21 cellular contexts compared by ENCODE assay signal in genomic region chr3:150107429-150108175, GRCh38.
A peak's percentile ranks its signal among the peaks of the same experiment; 100 is the strongest.
DNase-seq lines count a peak whose midpoint lies in the region; ATAC-seq and TF ChIP-seq lines count a peak whose summit lies in the region.
"Had no signal": no experiment of that assay in that cellular context is flagged by ENCODE, and none has a peak within 500 bp of the region (broad histone marks: within the 10 kb centered on the region; RNA-seq: fewer than 3 reads in every experiment).

No MANE protein-coding gene starts in this region.

- no peaks in the 10 kb centered on the region for H3K27me3 ChIP-seq in tibial artery
- no peaks in the 10 kb centered on the region for H3K27me3 ChIP-seq in upper lobe of left lung
- no peaks in the 10 kb centered on the region for H3K27me3 ChIP-seq in CD4-positive, alpha-beta memory T cell (ENCODE audit: insufficient read depth, low read length)
- H3K27me3 ChIP-seq: esophagus squamous epithelium, MG63 had no signal

- DNase-seq in NCI-H82 (lab: John Stamatoyannopoulos, UW) (peak; percentile 60), NCI-H82 treated with DMSO at 0.1 percent for 48 hours (lab: John Stamatoyannopoulos, UW; ENCODE audit: unreplicated experiment) (no peak), left kidney (ENCODE audit: low read depth, low spot score) (peak; percentile 12), tibial artery (no peak), upper lobe of left lung (no peak), kidney glomerular epithelial cell (lab: John Stamatoyannopoulos, UW) (no peak)
- no peak for DNase-seq in CD4-positive, alpha-beta memory T cell
- DNase-seq: activated CD4-positive, alpha-beta T cell treated with anti-CD3 and anti-CD28 coated beads, Interleukin-2, amount 50 U/mL, for 48 hours; amygdala; COR-L47; dermis blood vessel endothelial cell; esophagus squamous epithelium; GDM1; naive B cell; NK-92 treated with Interleukin-12 subunit alpha and Interleukin-12 subunit beta, amount 100 ng/mL, for 24 hours; SIG-M5; stimulated activated CD4-positive, alpha-beta T cell treated with anti-CD3 and anti-CD28 coated beads, Interleukin-1b, Interleukin-23, amount 100 ng/mL, for 48 hours had no signal

- ATAC-seq in SK-N-SH treated with all-trans-retinoic acid at 6 μM for 48 hours (peak; percentile 45), upper lobe of left lung (ENCODE audit: low FRiP score in 2 of 2) (no peak)
- ATAC-seq: activated T-helper 17 cell treated with anti-CD3 and anti-CD28 coated beads, Interleukin-2, amount 50 U/mL, for 72 hours; left lobe of liver had no signal

- H3K4me1 ChIP-seq in tibial artery (peaks cover 0 to 19% (median 8%) of the 10 kb centered on the region in 4 donors), upper lobe of left lung (no peaks in the 10 kb centered on the region)
- H3K4me1 ChIP-seq in CD4-positive, alpha-beta memory T cell (ENCODE audit: insufficient read depth, low read length) = no peaks in the 10 kb centered on the region
- H3K4me1 ChIP-seq: esophagus squamous epithelium had no signal

- no peak for TF ChIP-seq CTCF in tibial artery (IDR thresholded peaks at IDR 0.05)
- TF ChIP-seq CTCF in upper lobe of left lung (IDR thresholded peaks at IDR 0.05) = no peak

- no peaks in the 10 kb centered on the region for H3K36me3 Mint-ChIP-seq in CD4-positive, alpha-beta memory T cell
- H3K36me3 Mint-ChIP-seq: naive B cell had no signal

- peaks cover 0 to 2% (median 0%) of the 10 kb centered on the region in 4 donors for H3K4me1 Mint-ChIP-seq in CD4-positive, alpha-beta memory T cell
- H3K4me1 Mint-ChIP-seq: activated T-helper 17 cell treated with anti-CD3 and anti-CD28 coated beads, Interleukin-2, amount 50 U/mL, for 72 hours; naive B cell had no signal

- H3K36me3 ChIP-seq in tibial artery = no peaks in the 10 kb centered on the region
- H3K36me3 ChIP-seq in upper lobe of left lung = no peaks in the 10 kb centered on the region
- no peaks in the 10 kb centered on the region for H3K36me3 ChIP-seq in CD4-positive, alpha-beta memory T cell (ENCODE audit: insufficient read depth, low read length)
- H3K36me3 ChIP-seq: esophagus squamous epithelium, MG63 had no signal

- intact Hi-C loops in tibial artery (cut with DNase I; ENCODE audit: low total_unique reads) = no loop called here
- intact Hi-C loops in CD4-positive, alpha-beta memory T cell (cut with micrococcal nuclease) = no loop called here

- CTCF ChIA-PET in CD4-positive, alpha-beta memory T cell (lab: Charles Lee; ENCODE audit: partially characterized antibody) = no interaction called here

- H3K4me3 ChIP-seq in tibial artery (no peak overlapping the region), upper lobe of left lung (no peak overlapping the region)
- no peak overlapping the region for H3K4me3 ChIP-seq in CD4-positive, alpha-beta memory T cell (ENCODE audit: low read length in 2 of 2)
- H3K4me3 ChIP-seq: esophagus squamous epithelium, MG63 had no signal

- H3K27ac Mint-ChIP-seq in CD4-positive, alpha-beta memory T cell = no peak overlapping the region
- H3K27ac Mint-ChIP-seq: activated T-helper 17 cell treated with anti-CD3 and anti-CD28 coated beads, Interleukin-2, amount 50 U/mL, for 72 hours; naive B cell had no signal

- H3K9me3 Mint-ChIP-seq in CD4-positive, alpha-beta memory T cell = no peaks in the 10 kb centered on the region
- H3K9me3 Mint-ChIP-seq: activated T-helper 17 cell treated with anti-CD3 and anti-CD28 coated beads, Interleukin-2, amount 50 U/mL, for 72 hours; naive B cell had no signal

- no peak for TF ChIP-seq EP300 in upper lobe of left lung (IDR thresholded peaks at IDR 0.05)

- POLR2A ChIA-PET in CD4-positive, alpha-beta memory T cell (lab: Charles Lee; ENCODE audit: partially characterized antibody) = no interaction called here

- TF ChIP-seq POLR2A in upper lobe of left lung (IDR thresholded peaks at IDR 0.05) = no peak

- H3K9me3 ChIP-seq in tibial artery (no peaks in the 10 kb centered on the region), upper lobe of left lung (no peaks in the 10 kb centered on the region)
- H3K9me3 ChIP-seq in CD4-positive, alpha-beta memory T cell (ENCODE audit: control insufficient read depth in 1 of 2, low read length in 2 of 2) = no peaks in the 10 kb centered on the region
- H3K9me3 ChIP-seq: esophagus squamous epithelium, MG63 had no signal

- no peak overlapping the region for H3K4me3 Mint-ChIP-seq in CD4-positive, alpha-beta memory T cell
- H3K4me3 Mint-ChIP-seq: activated T-helper 17 cell treated with anti-CD3 and anti-CD28 coated beads, Interleukin-2, amount 50 U/mL, for 72 hours; naive B cell had no signal

- peaks cover 4% of the 10 kb centered on the region in 2 donors for H3K27me3 Mint-ChIP-seq in CD4-positive, alpha-beta memory T cell

- H3K27ac ChIP-seq in tibial artery = peak overlapping the region; percentile 5 to 27
- H3K27ac ChIP-seq in upper lobe of left lung = no peak overlapping the region
- no peak overlapping the region for H3K27ac ChIP-seq in CD4-positive, alpha-beta memory T cell (ENCODE audit: low read depth, low read length)
- H3K27ac ChIP-seq: esophagus squamous epithelium had no signal

- 68 to 76% methylated on average over 5 of the region's 5 CpGs for WGBS in upper lobe of left lung, 2 donors

TF ChIP-seq in SK-N-SH treated with all-trans-retinoic acid at 6 μM for 48 hours, 23 proteins besides CTCF, POLR2A, EP300 and RAD21 (continues in another document):
- TF ChIP-seq ZNF70 (CRISPR knock-in tag; IDR thresholded peaks at IDR 0.05) (no peak), ZNF565 (CRISPR knock-in tag; conservative IDR thresholded peaks at IDR 0.05; ENCODE audit: low read depth) (no peak), SNAI2 (CRISPR knock-in tag; IDR thresholded peaks at IDR 0.05) (no peak), GLIS3 (CRISPR knock-in tag; IDR thresholded peaks at IDR 0.05) (no peak), CSRNP3 (CRISPR knock-in tag; IDR thresholded peaks at IDR 0.05) (no peak), POU6F1 (CRISPR knock-in tag; IDR thresholded peaks at IDR 0.05; ENCODE audit: borderline replicate concordance, low read depth) (no peak), TCF4 (CRISPR knock-in tag; IDR thresholded peaks at IDR 0.05; ENCODE audit: borderline replicate concordance) (no peak), ZNF8 (CRISPR knock-in tag; IDR thresholded peaks at IDR 0.05) (no peak), ZFP3 (CRISPR knock-in tag; IDR thresholded peaks at IDR 0.05) (no peak), PPARA (CRISPR knock-in tag; IDR thresholded peaks at IDR 0.05; ENCODE audit: borderline replicate concordance) (no peak), ESRRG (CRISPR knock-in tag; IDR thresholded peaks at IDR 0.05) (no peak), TSHZ2 (CRISPR knock-in tag; IDR thresholded peaks at IDR 0.05) (no peak)

Comparison
In these comparisons a context has a peak if more than half of its experiments do, and no peak if none do; other contexts are left out.
1. DNase-seq: peak in NCI-H82 (single experiment) and left kidney (single experiment); none in NCI-H82 treated with DMSO at 0.1 percent for 48 hours (single experiment), tibial artery (0 of 2), upper lobe of left lung (0 of 2), CD4-positive, alpha-beta memory T cell (0 of 5) and kidney glomerular epithelial cell (single experiment).
2. H3K27ac ChIP-seq: peak in tibial artery (2 of 2); none in upper lobe of left lung (0 of 4) and CD4-positive, alpha-beta memory T cell (single experiment).